Comparison of ENCODE assay signal across 9 cellular contexts in the genomic region with DNA sequence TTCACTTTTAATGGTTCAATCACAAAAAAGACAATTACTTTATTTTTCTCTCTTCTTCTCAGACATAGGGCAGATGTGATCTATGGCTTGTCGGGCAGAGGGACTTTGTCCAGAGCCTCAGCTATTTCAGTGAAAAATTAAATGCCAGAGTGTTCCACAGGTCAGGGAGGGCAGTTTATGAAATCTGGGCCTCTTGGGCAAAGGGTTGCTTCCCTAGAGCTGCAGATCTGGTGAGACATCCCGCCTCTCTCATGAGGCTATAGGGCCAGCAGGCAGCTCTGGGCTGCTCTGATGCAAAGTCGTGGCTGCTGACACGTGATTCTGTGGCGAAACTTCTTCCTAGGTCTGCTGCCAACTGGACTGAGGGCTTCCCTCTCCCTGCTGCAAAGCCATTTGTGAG. TPM values are rescaled to one million over a fixed set of nuclear protein-coding genes. Genes with fewer than 3 reads are reported as not detected.
DNase-seq lines count a peak whose midpoint lies in the region; ATAC-seq and TF ChIP-seq lines count a peak whose summit lies in the region.
"Had no signal": no experiment of that assay in that cellular context is flagged by ENCODE, and none has a peak within 500 bp of the region (broad histone marks: within the 10 kb centered on the region; RNA-seq: fewer than 3 reads in every experiment).

No MANE protein-coding gene starts in this region.

- ATAC-seq in HG02970 (IDR thresholded peaks at IDR 0.05; ENCODE audit: low FRiP score, unreplicated experiment) (no peak), GM18873 (IDR thresholded peaks at IDR 0.05; ENCODE audit: low FRiP score, unreplicated experiment) (no peak)

- TF ChIP-seq POLR2A in testis (IDR thresholded peaks at IDR 0.05), result no peak

- 59 to 83% methylated on average over 5 of the region's 5 CpGs for WGBS in testis, 2 donors

- H3K36me3 ChIP-seq in testis (ENCODE audit: low read depth, missing control alignments), result no peaks in the 10 kb centered on the region

- intact Hi-C loops in testis (cut with DNase I; ENCODE audit: low total_unique reads), result no loop called here

- no peaks in the 10 kb centered on the region for H3K27me3 ChIP-seq in testis

- H3K4me1 ChIP-seq in testis, result no peaks in the 10 kb centered on the region

- H3K9me3 ChIP-seq in testis, result no peaks in the 10 kb centered on the region

- DNase-seq in HS-5 (ENCODE audit: low read depth), result peak; percentile 50
- DNase-seq in astrocyte of the hippocampus (ENCODE audit: low read depth, low spot score), result peak; percentile 28
- peak in 30 of 51 donors; percentile 18 to 74 (median 53) for DNase-seq in hypothalamus (lab: John Stamatoyannopoulos, UW)
- peak; percentile 69 for DNase-seq in testis
- DNase-seq in NCI-H146 treated with DMSO at 0.1 percent for 48 hours (lab: John Stamatoyannopoulos, UW; ENCODE audit: unreplicated experiment), result no peak
- no peak for DNase-seq in LoVo (ENCODE audit: low spot score)
- DNase-seq: activated CD4-positive, alpha-beta T cell treated with anti-CD3 and anti-CD28 coated beads, Interleukin-2, amount 10 ng/mL, durations not matched to agents 7 days and 5 days had no signal

- no peak for TF ChIP-seq CTCF in testis (IDR thresholded peaks at IDR 0.05)

- no peak overlapping the region for H3K4me3 ChIP-seq in testis

- no peak overlapping the region for H3K27ac ChIP-seq in testis

RNA-seq across cellular contexts. Expression of a gene that starts 6.0 kb away (rescaled TPM):
- 10 to 100 TPM; 35.9 to 68.0 TPM for total RNA-seq in testis
- polyA plus RNA-seq in testis (ENCODE audit: insufficient read depth, low read depth, low replicate concordance), result 134 TPM

Comparison
In these comparisons a context has a peak if more than half of its experiments do, and no peak if none do; other contexts are left out.
1. DNase-seq: peak in HS-5 (single experiment), astrocyte of the hippocampus (single experiment), hypothalamus (30 of 51) and testis (single experiment); none in NCI-H146 treated with DMSO at 0.1 percent for 48 hours (single experiment) and LoVo (single experiment).